1 cellular context compared by ENCODE assay signal in the genomic region with DNA sequence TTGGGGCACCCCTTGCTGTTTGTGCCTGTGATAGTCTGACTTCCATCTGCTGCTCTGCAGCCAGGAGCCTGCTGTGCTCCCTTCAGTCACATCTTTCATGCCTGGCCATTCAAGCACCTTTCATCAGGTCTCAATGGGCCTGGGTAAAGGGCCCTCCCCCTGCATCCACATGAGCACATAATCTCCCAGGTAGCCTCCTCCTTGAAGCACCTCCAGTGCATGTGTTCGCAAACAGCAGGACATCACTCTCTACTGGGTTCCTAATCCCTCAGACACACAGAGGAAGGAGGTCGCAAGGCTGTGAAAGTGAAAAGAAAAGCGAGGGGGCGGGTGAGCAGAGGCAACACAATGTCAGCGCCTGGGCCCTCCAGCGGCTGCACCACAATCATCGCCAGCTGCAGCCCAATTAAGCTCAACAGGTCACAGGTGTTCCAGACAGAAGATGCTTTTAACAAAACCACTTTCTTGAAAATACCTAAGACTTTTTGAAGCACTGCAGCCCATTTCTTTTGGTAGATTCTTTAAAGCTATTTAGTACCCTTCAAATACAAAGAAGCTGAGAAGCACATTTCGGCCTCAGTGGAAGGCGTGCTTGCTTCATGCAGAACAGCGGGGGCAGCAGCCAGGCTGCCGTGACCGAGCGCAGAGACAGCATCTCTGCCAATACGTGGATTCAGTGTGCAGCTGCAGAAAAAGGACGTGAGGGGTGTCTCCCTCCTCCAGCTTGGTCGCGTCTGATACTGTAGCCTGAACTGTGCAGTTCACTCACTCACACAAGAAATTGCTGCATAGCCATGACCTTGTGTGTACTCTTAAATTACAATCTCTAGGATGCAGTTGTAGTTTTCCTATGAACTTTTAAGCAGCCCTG.
TF ChIP-seq lines count a peak whose summit lies in the region.

No MANE protein-coding gene starts in this region.

TF ChIP-seq in GM12878, 131 proteins besides CTCF, POLR2A, EP300 and RAD21 (continued from another document):
- TF ChIP-seq, protein P1, sequence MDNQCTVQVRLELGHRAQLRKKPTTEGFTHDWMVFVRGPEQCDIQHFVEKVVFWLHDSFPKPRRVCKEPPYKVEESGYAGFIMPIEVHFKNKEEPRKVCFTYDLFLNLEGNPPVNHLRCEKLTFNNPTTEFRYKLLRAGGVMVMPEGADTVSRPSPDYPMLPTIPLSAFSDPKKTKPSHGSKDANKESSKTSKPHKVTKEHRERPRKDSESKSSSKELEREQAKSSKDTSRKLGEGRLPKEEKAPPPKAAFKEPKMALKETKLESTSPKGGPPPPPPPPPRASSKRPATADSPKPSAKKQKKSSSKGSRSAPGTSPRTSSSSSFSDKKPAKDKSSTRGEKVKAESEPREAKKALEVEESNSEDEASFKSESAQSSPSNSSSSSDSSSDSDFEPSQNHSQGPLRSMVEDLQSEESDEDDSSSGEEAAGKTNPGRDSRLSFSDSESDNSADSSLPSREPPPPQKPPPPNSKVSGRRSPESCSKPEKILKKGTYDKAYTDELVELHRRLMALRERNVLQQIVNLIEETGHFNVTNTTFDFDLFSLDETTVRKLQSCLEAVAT (IDR thresholded peaks at IDR 0.05) = peak; percentile 52; the same call in 1 of the 2 replicates
- no peak for TF ChIP-seq CREB1 (IDR thresholded peaks at IDR 0.05; ENCODE audit: low read depth)
- no peak for TF ChIP-seq HDGF (IDR thresholded peaks at IDR 0.05)
- TF ChIP-seq CREM (IDR thresholded peaks at IDR 0.05; ENCODE audit: low read depth) = no peak
